27 cellular contexts compared by ENCODE assay signal in the genomic region with DNA sequence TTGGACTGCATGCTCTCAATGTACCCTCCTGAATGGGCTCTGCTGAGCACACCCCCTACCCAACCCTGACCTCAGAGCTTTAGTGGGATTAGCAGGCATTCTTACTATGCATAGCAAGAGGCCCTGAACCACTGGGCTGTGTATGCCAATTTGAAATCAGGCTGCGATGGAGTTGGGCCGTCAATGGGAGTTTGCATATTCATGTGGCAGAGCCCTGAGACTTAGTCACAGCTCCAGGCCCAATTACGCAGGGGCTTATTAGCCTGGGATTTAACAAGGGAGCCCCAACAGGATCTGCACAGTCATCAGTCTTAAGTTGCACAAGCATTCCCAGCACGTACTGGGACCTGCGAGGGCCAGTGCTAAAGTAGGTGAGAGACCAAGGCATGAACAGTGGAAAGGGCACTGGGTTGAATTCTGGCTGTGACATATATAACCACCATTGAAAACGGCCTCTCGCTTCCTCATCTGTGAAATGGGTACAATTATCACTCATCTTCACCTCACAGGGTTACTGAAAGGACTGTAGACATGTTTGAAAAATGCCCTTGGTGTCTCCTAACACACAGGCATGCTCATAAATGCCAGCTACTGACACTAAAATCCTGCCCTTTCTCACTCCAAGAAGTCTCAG. TPM values are rescaled to one million over a fixed set of nuclear protein-coding genes. Genes with fewer than 3 reads are reported as not detected.
"Had no signal": no experiment of that assay in that cellular context is flagged by ENCODE, and none has a peak within 500 bp of the region (broad histone marks: within the 10 kb centered on the region; RNA-seq: fewer than 3 reads in every experiment).

No MANE protein-coding gene starts in this region.

- ATAC-seq: activated T-cell treated with anti-CD3 and anti-CD28 coated beads, Interleukin-2, amount 50 U/mL, for 4 hours; body of pancreas; esophagus mucosa; left cardiac atrium; mucosa of descending colon had no signal

- H3K4me1 ChIP-seq: spleen, upper lobe of left lung had no signal

- H3K36me3 Mint-ChIP-seq: activated naive CD8-positive, alpha-beta T cell treated with anti-CD3 and anti-CD28 coated beads, Interleukin-2, amount 10 ng/mL, durations not matched to agents 7 days and 5 days; memory B cell had no signal

- H3K9me3 ChIP-seq: body of pancreas, mucosa of descending colon, spleen, upper lobe of left lung had no signal

- H3K27ac ChIP-seq: body of pancreas, spleen, upper lobe of left lung had no signal

- DNase-seq: activated CD8-positive, alpha-beta memory T cell treated with anti-CD3 and anti-CD28 coated beads for 24 hours; activated CD8-positive, alpha-beta memory T cell treated with anti-CD3 and anti-CD28 coated beads, Interleukin-2, amount 50 U/mL, for 4 hours; activated naive CD4-positive, alpha-beta T cell treated with Interleukin-2 at 50 U/mL for 16 hours; activated naive CD8-positive, alpha-beta T cell treated with anti-CD3 and anti-CD28 coated beads, Interleukin-2, amount 10 ng/mL, durations not matched to agents 7 days and 5 days; activated T-cell treated with anti-CD3 and anti-CD28 coated beads, Interleukin-2, amount 50 U/mL, for 4 hours; amniotic stem cell; body of pancreas; effector CD8-positive, alpha-beta T cell; foreskin melanocyte; left cardiac atrium; mucosa of descending colon; spleen; stimulated activated CD4-positive, alpha-beta T cell treated with anti-CD3 and anti-CD28 coated beads, Interleukin-4, amount 100 ng/mL, for 1 hour; stimulated activated naive CD4-positive, alpha-beta T cell treated with Interleukin-2 at 50 U/mL for 16 hours; T-helper 9 cell; upper lobe of left lung had no signal

- H3K4me3 ChIP-seq: body of pancreas, mucosa of descending colon, spleen, upper lobe of left lung had no signal

- H3K9me3 Mint-ChIP-seq: activated naive CD8-positive, alpha-beta T cell treated with anti-CD3 and anti-CD28 coated beads, Interleukin-2, amount 10 ng/mL, durations not matched to agents 7 days and 5 days; activated T-cell treated with anti-CD3 and anti-CD28 coated beads, Interleukin-2, amount 50 U/mL, for 4 hours; activated T-helper 2 cell treated with anti-CD3 and anti-CD28 coated beads, Interferon-gamma antibody, Interleukin-2, Interleukin-4, amounts not matched to agents 10 μg/mL and 5 μg/mL and 100 μg/mL, durations not matched to agents 14 hours and 24 hours and 36 hours; memory B cell had no signal

- H3K36me3 ChIP-seq: spleen, upper lobe of left lung had no signal

- H3K4me3 Mint-ChIP-seq: activated naive CD8-positive, alpha-beta T cell treated with anti-CD3 and anti-CD28 coated beads, Interleukin-2, amount 10 ng/mL, durations not matched to agents 7 days and 5 days; activated T-cell treated with anti-CD3 and anti-CD28 coated beads, Interleukin-2, amount 50 U/mL, for 4 hours; memory B cell had no signal

- FAIRE-seq: islet of Langerhans had no signal

- H3K27me3 ChIP-seq: body of pancreas, upper lobe of left lung had no signal

- H3K4me1 Mint-ChIP-seq: activated naive CD8-positive, alpha-beta T cell treated with anti-CD3 and anti-CD28 coated beads, Interleukin-2, amount 10 ng/mL, durations not matched to agents 7 days and 5 days; memory B cell had no signal

- H3K27ac Mint-ChIP-seq: activated naive CD8-positive, alpha-beta T cell treated with anti-CD3 and anti-CD28 coated beads, Interleukin-2, amount 10 ng/mL, durations not matched to agents 7 days and 5 days; activated T-helper 2 cell treated with anti-CD3 and anti-CD28 coated beads, Interferon-gamma antibody, Interleukin-2, Interleukin-4, amounts not matched to agents 10 μg/mL and 5 μg/mL and 100 μg/mL, durations not matched to agents 14 hours and 24 hours and 36 hours; memory B cell had no signal

RNA-seq across cellular contexts. Expression of a gene that starts 10.4 kb away (rescaled TPM):
- total RNA-seq: activated naive CD8-positive, alpha-beta T cell treated with anti-CD3 and anti-CD28 coated beads, Interleukin-2, amount 10 ng/mL, durations not matched to agents 7 days and 5 days; activated T-cell treated with anti-CD3 and anti-CD28 coated beads, Interleukin-2, amount 50 U/mL, for 4 hours; activated T-helper 2 cell treated with anti-CD3 and anti-CD28 coated beads, Interferon-gamma antibody, Interleukin-2, Interleukin-4, amounts not matched to agents 10 μg/mL and 5 μg/mL and 100 μg/mL, durations not matched to agents 14 hours and 24 hours and 36 hours; cardiac septum; chondrocyte; esophagus mucosa; left cardiac atrium; liver; mucosa of descending colon; omental fat pad; renal cortical epithelial cell; spleen; T-helper 1 cell treated with Interleukin-12 subunit alpha and Interleukin-12 subunit beta and Interleukin-4 antibody, amounts not matched to agents 30 ng/mL and 1 ng/mL, for 36 hours; upper lobe of left lung had no signal
- polyA plus RNA-seq: liver, neural cell, spleen had no signal
